In the genomic region with DNA sequence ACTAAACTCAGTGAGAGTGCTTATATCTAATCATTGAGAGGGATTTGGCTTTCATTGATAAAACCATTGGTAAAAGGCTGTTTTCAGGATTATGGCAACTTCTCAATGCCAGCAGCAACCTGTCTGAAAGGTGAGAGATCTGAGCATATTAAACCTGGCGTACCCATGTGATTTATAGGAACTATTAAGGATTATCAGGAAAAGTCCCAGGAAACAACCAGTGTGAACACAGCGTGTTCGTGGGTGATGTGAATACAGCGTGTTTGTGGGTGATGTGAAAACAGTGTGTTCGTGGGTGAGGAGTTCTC, we compare ENCODE assay signal across 8 cellular contexts.
DNase-seq lines count a peak whose midpoint lies in the region; ATAC-seq and TF ChIP-seq lines count a peak whose summit lies in the region.

No MANE protein-coding gene starts in this region.

- peak overlapping the region; percentile 27 for H3K27ac Mint-ChIP-seq in endothelial cell (ENCODE audit: unreplicated experiment)

- H3K27me3 ChIP-seq in KMS-11 (ENCODE audit: insufficient read depth, low read depth) (no peaks in the 10 kb centered on the region), sigmoid colon (no peaks in the 10 kb centered on the region), foreskin keratinocyte (no peaks in the 10 kb centered on the region)

- H3K36me3 Mint-ChIP-seq in endothelial cell (ENCODE audit: low read depth, unreplicated experiment), result no peaks in the 10 kb centered on the region

- H2AFZ ChIP-seq in KMS-11 (ENCODE audit: low read depth), result peak overlapping the region; percentile 64

- peaks cover 25% of the 10 kb centered on the region for H3K4me1 ChIP-seq in KMS-11 (ENCODE audit: low read depth, poor library complexity, severe bottlenecking)
- peaks cover 0 to 18% (median 14%) of the 10 kb centered on the region in 4 donors for H3K4me1 ChIP-seq in sigmoid colon
- no peaks in the 10 kb centered on the region for H3K4me1 ChIP-seq in foreskin keratinocyte

- H3K27ac ChIP-seq in KMS-11, result no peak overlapping the region; the same call in 1 of the 2 replicates
- peak overlapping the region in 3 of 4 donors; percentile 69 to 75 (median 73) for H3K27ac ChIP-seq in sigmoid colon
- H3K27ac ChIP-seq in foreskin keratinocyte, result no peak overlapping the region

- H3K79me2 ChIP-seq in KMS-11 (ENCODE audit: insufficient read depth, low read depth), result no peaks in the 10 kb centered on the region

- 4 to 8% methylated on average over 5 of the region's 5 CpGs for WGBS in sigmoid colon, 2 donors

- no peak for TF ChIP-seq EP300 in sigmoid colon (IDR thresholded peaks at IDR 0.05)

- DNase-seq in endothelial cell (ENCODE audit: low spot score), result no peak
- DNase-seq in sigmoid colon, result no peak
- DNase-seq in NCI-H774 (lab: John Stamatoyannopoulos, UW), result no peak
- no peak for DNase-seq in foreskin keratinocyte
- no peak for DNase-seq in NOMO-1 treated with DMSO at 0.1 percent for 48 hours (lab: John Stamatoyannopoulos, UW; ENCODE audit: unreplicated experiment)

- H3K4me2 ChIP-seq in KMS-11, result peak overlapping the region; percentile 47

- TF ChIP-seq POLR2A in sigmoid colon (IDR thresholded peaks at IDR 0.05), result no peak

- peak overlapping the region; percentile 89 for H3K4me3 Mint-ChIP-seq in endothelial cell (ENCODE audit: unreplicated experiment)

- peak overlapping the region; percentile 41; the same call in 1 of the 2 replicates for H3K9ac ChIP-seq in KMS-11

- H3K27me3 Mint-ChIP-seq in endothelial cell (ENCODE audit: unreplicated experiment), result peaks cover 7% of the 10 kb centered on the region

- H3K4me3 ChIP-seq in KMS-11 (IDR thresholded peaks at IDR 0.05; ENCODE audit: insufficient read depth, low read depth, low read length), result peak overlapping the region; percentile 77
- peak overlapping the region; percentile 39 to 60 (median 53) for H3K4me3 ChIP-seq in sigmoid colon

- TF ChIP-seq CTCF in KMS-11 (conservative IDR thresholded peaks at IDR 0.05; ENCODE audit: low read depth, low read length) (no peak), endothelial cell (IDR thresholded peaks at IDR 0.05; ENCODE audit: unreplicated experiment) (no peak), sigmoid colon (IDR thresholded peaks at IDR 0.05) (no peak), foreskin keratinocyte (conservative IDR thresholded peaks at IDR 0.05) (no peak)

- no peaks in the 10 kb centered on the region for H3K9me3 ChIP-seq in sigmoid colon

- H3K36me3 ChIP-seq in KMS-11 (ENCODE audit: insufficient read depth) (no peaks in the 10 kb centered on the region), sigmoid colon (no peaks in the 10 kb centered on the region)

- H3K9me3 Mint-ChIP-seq in endothelial cell (ENCODE audit: unreplicated experiment), result no peaks in the 10 kb centered on the region

- intact Hi-C loops in sigmoid colon (cut with DNase I), result loop anchor here (2.0 to 5.0 kb wide), 4 partner anchors 80 to 458 kb away; partner anchors contain the start of genes CUL1 and EZH2

- H4K20me1 ChIP-seq in KMS-11 (ENCODE audit: insufficient read depth), result no peaks in the 10 kb centered on the region

- peaks cover 8% of the 10 kb centered on the region for H3K4me1 Mint-ChIP-seq in endothelial cell (ENCODE audit: unreplicated experiment)

- ATAC-seq in GM19395 (IDR thresholded peaks at IDR 0.05; ENCODE audit: unreplicated experiment) (peak; percentile 9), HG02610 (IDR thresholded peaks at IDR 0.05; ENCODE audit: unreplicated experiment) (no peak), foreskin keratinocyte (no peak)

Comparison
In these comparisons a context has a peak if more than half of its experiments do, and no peak if none do; other contexts are left out.
1. H3K27ac ChIP-seq: peak in sigmoid colon (3 of 4); none in KMS-11 (single experiment) and foreskin keratinocyte (single experiment).